8 cellular contexts compared by ENCODE assay signal in the genomic region with DNA sequence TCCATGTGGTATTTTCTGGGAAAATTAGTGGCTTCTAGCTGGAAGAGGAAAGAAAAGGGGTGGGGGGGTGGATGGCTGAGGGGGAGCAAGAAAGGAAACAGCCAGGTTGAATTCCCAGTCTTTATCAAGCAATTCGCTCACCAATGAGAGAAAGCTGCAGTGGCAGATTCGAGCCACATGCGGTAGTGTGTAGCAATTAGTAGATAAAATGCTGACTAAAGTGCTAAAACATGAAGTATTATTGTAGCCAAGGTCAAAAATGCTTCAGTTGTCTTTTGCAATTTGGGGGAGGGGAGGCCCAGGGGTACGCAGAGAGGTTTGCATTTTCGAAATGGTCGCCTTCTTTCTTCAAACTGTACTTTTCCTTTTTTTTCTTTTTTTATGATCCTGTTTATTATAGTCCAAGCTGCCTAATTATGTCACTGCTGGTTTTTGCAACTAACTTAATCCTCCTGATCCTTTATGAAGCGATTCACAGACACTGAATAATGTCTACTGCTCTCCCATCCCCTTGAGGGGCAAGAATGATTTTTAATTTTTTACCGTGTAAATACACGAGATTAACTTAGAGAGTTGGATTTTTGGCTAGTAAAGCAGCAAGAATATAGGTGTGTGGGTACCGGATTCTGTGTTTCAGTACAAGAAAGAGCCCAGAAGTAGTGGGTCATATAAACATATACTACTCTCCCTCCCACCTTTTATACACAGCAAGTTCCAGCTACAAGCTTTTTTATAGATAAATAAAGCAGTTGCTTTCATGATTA. TPM values are rescaled to one million over a fixed set of nuclear protein-coding genes. Genes with fewer than 3 reads are reported as not detected.
DNase-seq lines count a peak whose midpoint lies in the region; ATAC-seq and TF ChIP-seq lines count a peak whose summit lies in the region.

No MANE protein-coding gene starts in this region.

- peaks cover 10% of the 10 kb centered on the region for H3K36me3 Mint-ChIP-seq in activated CD4-positive, alpha-beta memory T cell treated with anti-CD3 and anti-CD28 coated beads, Interleukin-2, amount 10 ng/mL, durations not matched to agents 7 days and 5 days (ENCODE audit: low read depth)
- no peaks in the 10 kb centered on the region for H3K36me3 Mint-ChIP-seq in nephron (ENCODE audit: low read depth)

- no peak for DNase-seq in BJ (ENCODE audit: low read depth)
- DNase-seq in activated CD4-positive, alpha-beta memory T cell treated with anti-CD3 and anti-CD28 coated beads, Interleukin-2, amount 10 ng/mL, durations not matched to agents 7 days and 5 days = peak; percentile 32
- peak; percentile 47 to 77 for DNase-seq in foreskin fibroblast
- no peak for DNase-seq in stimulated activated naive CD4-positive, alpha-beta T cell treated with Interleukin-2 at 50 U/mL for 16 hours (lab: John Stamatoyannopoulos, UW)

- H3K4me3 ChIP-seq in BJ (ENCODE audit: low read depth, low read length) (0 out of 2 replicates have a peak overlapping the region, but pooled peaks have one; percentile 9), HEK293 (ENCODE audit: low read depth, low read length) (no peak overlapping the region), foreskin fibroblast (ENCODE audit: low read depth in 1 of 2, low read length in 2 of 2) (peak overlapping the region; percentile 32 to 34)

- TF ChIP-seq CTCF in BJ (IDR thresholded peaks at IDR 0.05; ENCODE audit: insufficient read depth, low read depth, low read length) (peak; percentile 51), HEK293 (tag by site-specific recombination; IDR thresholded peaks at IDR 0.05) (peak; percentile 20; the same call in 1 of the 2 replicates), foreskin fibroblast (IDR thresholded peaks at IDR 0.05; ENCODE audit: low read depth, low read length) (peak; percentile 16), nephron (IDR thresholded peaks at IDR 0.05; ENCODE audit: unreplicated experiment in 3 of 3) (peak; percentile 42 to 47 (median 44))

- CTCF ChIA-PET in BJ (lab: Yijun Ruan, JAX) (interaction anchor here (0.6 to 3.7 kb wide), 28 partner anchors 9 to 757 kb away, joined by 3 to 14 read pairs (median 4); no protein-coding TSS in a partner anchor), HEK293 (lab: Yijun Ruan, JAX) (interaction anchor here (0.6 to 2.1 kb wide), 13 partner anchors 11 to 1248 kb away, joined by 3 to 12 read pairs (median 3); no protein-coding TSS in a partner anchor)
- CTCF ChIA-PET in activated CD4-positive, alpha-beta memory T cell treated with anti-CD3 and anti-CD28 coated beads, Interleukin-2, amount 10 ng/mL, durations not matched to agents 7 days and 5 days (lab: Charles Lee) = interaction anchor here (0.8 to 7.8 kb wide), 15 partner anchors 9 to 757 kb away, joined by 3 to 81 read pairs (median 7); no protein-coding TSS in a partner anchor

- H3K4me3 Mint-ChIP-seq in activated CD4-positive, alpha-beta memory T cell treated with anti-CD3 and anti-CD28 coated beads, Interleukin-2, amount 10 ng/mL, durations not matched to agents 7 days and 5 days = peak overlapping the region; percentile 68
- H3K4me3 Mint-ChIP-seq in nephron = peak overlapping the region; percentile 93 to 100 (median 96)

- no peaks in the 10 kb centered on the region for H3K9me3 ChIP-seq in HEK293 (ENCODE audit: control insufficient read depth, insufficient read depth, low read depth, low read length)

- H3K4me1 Mint-ChIP-seq in activated CD4-positive, alpha-beta memory T cell treated with anti-CD3 and anti-CD28 coated beads, Interleukin-2, amount 10 ng/mL, durations not matched to agents 7 days and 5 days = peaks cover 29% of the 10 kb centered on the region
- peaks cover 38% of the 10 kb centered on the region for H3K4me1 Mint-ChIP-seq in nephron

- no peaks in the 10 kb centered on the region for H3K9me3 Mint-ChIP-seq in activated CD4-positive, alpha-beta memory T cell treated with anti-CD3 and anti-CD28 coated beads, Interleukin-2, amount 10 ng/mL, durations not matched to agents 7 days and 5 days
- no peaks in the 10 kb centered on the region for H3K9me3 Mint-ChIP-seq in nephron

- ATAC-seq in HG03108 (IDR thresholded peaks at IDR 0.05; ENCODE audit: unreplicated experiment) (no peak), GM18873 (IDR thresholded peaks at IDR 0.05; ENCODE audit: low FRiP score, unreplicated experiment) (no peak)

- no peaks in the 10 kb centered on the region for H3K27me3 ChIP-seq in BJ (ENCODE audit: control insufficient read depth, insufficient read depth, low read length)

- no peaks in the 10 kb centered on the region for H3K36me3 ChIP-seq in BJ (ENCODE audit: control insufficient read depth, insufficient read depth, low read length)
- H3K36me3 ChIP-seq in HEK293 (ENCODE audit: control insufficient read depth in 2 of 2, insufficient read depth in 1 of 2, low read length in 2 of 2) = no peaks in the 10 kb centered on the region

- POLR2A ChIA-PET in BJ (lab: Charles Lee) (no interaction called here), HEK293 (lab: Yijun Ruan, JAX) (interaction anchor here (0.6 kb wide), 2 partner anchors 28 to 171 kb away, joined by 3 read pairs; no protein-coding TSS in a partner anchor)
- POLR2A ChIA-PET in activated CD4-positive, alpha-beta memory T cell treated with anti-CD3 and anti-CD28 coated beads, Interleukin-2, amount 10 ng/mL, durations not matched to agents 7 days and 5 days (lab: Charles Lee) = interaction anchor here (1.1 to 11.5 kb wide), 12 partner anchors 20 to 346 kb away, joined by 4 to 785 read pairs (median 54); no protein-coding TSS in a partner anchor

- H3K27ac Mint-ChIP-seq in activated CD4-positive, alpha-beta memory T cell treated with anti-CD3 and anti-CD28 coated beads, Interleukin-2, amount 10 ng/mL, durations not matched to agents 7 days and 5 days = peak overlapping the region; percentile 98
- peak overlapping the region; percentile 94 to 100 (median 98) for H3K27ac Mint-ChIP-seq in nephron

- H3K27ac ChIP-seq in HEK293 (ENCODE audit: extremely low read depth, low read depth, low read length) = peak overlapping the region; percentile 100

- peaks cover 13% of the 10 kb centered on the region for H3K4me1 ChIP-seq in HEK293 (ENCODE audit: control insufficient read depth, insufficient read depth, low read length)

- no peaks in the 10 kb centered on the region for H3K27me3 Mint-ChIP-seq in activated CD4-positive, alpha-beta memory T cell treated with anti-CD3 and anti-CD28 coated beads, Interleukin-2, amount 10 ng/mL, durations not matched to agents 7 days and 5 days
- peaks cover 5% of the 10 kb centered on the region for H3K27me3 Mint-ChIP-seq in nephron (ENCODE audit: low read depth)

TF ChIP-seq in HEK293, 187 proteins besides CTCF, POLR2A, EP300 and RAD21 (continues in another document):
- TF ChIP-seq, protein P1, sequence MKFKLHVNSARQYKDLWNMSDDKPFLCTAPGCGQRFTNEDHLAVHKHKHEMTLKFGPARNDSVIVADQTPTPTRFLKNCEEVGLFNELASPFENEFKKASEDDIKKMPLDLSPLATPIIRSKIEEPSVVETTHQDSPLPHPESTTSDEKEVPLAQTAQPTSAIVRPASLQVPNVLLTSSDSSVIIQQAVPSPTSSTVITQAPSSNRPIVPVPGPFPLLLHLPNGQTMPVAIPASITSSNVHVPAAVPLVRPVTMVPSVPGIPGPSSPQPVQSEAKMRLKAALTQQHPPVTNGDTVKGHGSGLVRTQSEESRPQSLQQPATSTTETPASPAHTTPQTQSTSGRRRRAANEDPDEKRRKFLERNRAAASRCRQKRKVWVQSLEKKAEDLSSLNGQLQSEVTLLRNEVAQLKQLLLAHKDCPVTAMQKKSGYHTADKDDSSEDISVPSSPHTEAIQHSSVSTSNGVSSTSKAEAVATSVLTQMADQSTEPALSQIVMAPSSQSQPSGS (tag by site-specific recombination; IDR thresholded peaks at IDR 0.05; ENCODE audit: low read depth) = no peak
- TF ChIP-seq ZNF426 (tag by site-specific recombination; IDR thresholded peaks at IDR 0.05) (no peak), MYNN (tag by site-specific recombination; IDR thresholded peaks at IDR 0.05; ENCODE audit: borderline replicate concordance) (0 out of 2 replicates have a peak, but pooled peaks have one; percentile 23), SETDB1 (IDR thresholded peaks at IDR 0.05; ENCODE audit: insufficient read length, low read length) (no peak), ZNF623 (tag by site-specific recombination; IDR thresholded peaks at IDR 0.05) (no peak), ZNF10 (tag by site-specific recombination; IDR thresholded peaks at IDR 0.05) (no peak; the same call in 1 of the 2 replicates), ZNF112 (tag by site-specific recombination; IDR thresholded peaks at IDR 0.05) (no peak), ZNF785 (tag by site-specific recombination; IDR thresholded peaks at IDR 0.05) (no peak), ZNF366 (tag by site-specific recombination; conservative IDR thresholded peaks at IDR 0.05) (peak; percentile 39; the same call in 1 of the 2 replicates), ZNF391 (tag by site-specific recombination; IDR thresholded peaks at IDR 0.05; ENCODE audit: borderline replicate concordance, low read depth) (peak; percentile 23; the same call in 1 of the 2 replicates), BCL11B (tag by site-specific recombination; IDR thresholded peaks at IDR 0.05; ENCODE audit: low read depth) (no peak; the same call in 1 of the 2 replicates), ZNF549 (tag by site-specific recombination; IDR thresholded peaks at IDR 0.05) (no peak)
- TF ChIP-seq, protein P2, sequence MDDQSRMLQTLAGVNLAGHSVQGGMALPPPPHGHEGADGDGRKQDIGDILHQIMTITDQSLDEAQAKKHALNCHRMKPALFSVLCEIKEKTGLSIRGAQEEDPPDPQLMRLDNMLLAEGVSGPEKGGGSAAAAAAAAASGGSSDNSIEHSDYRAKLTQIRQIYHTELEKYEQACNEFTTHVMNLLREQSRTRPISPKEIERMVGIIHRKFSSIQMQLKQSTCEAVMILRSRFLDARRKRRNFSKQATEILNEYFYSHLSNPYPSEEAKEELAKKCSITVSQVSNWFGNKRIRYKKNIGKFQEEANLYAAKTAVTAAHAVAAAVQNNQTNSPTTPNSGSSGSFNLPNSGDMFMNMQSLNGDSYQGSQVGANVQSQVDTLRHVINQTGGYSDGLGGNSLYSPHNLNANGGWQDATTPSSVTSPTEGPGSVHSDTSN (CRISPR knock-in tag; IDR thresholded peaks at IDR 0.05) = no peak
- TF ChIP-seq, protein P3, sequence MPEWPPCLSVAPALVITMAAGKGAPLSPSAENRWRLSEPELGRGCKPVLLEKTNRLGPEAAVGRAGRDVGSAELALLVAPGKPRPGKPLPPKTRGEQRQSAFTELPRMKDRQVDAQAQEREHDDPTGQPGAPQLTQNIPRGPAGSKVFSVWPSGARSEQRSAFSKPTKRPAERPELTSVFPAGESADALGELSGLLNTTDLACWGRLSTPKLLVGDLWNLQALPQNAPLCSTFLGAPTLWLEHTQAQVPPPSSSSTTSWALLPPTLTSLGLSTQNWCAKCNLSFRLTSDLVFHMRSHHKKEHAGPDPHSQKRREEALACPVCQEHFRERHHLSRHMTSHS (tag by site-specific recombination; IDR thresholded peaks at IDR 0.05) = no peak

RNA-seq across cellular contexts. Expression of a gene that starts 3.6 kb away (rescaled TPM):
- 73.8 and 74.5 TPM in 2 replicates for polyA plus RNA-seq in BJ (2011; rRNA removed)
- 175 and 186 TPM in 2 replicates for polyA minus RNA-seq in BJ (2011; rRNA and poly(A)+ RNA removed)
- total RNA-seq in activated CD4-positive, alpha-beta memory T cell treated with anti-CD3 and anti-CD28 coated beads, Interleukin-2, amount 10 ng/mL, durations not matched to agents 7 days and 5 days = 10 to 100 TPM; 71.1 to 73.9 TPM

Comparison
In these comparisons a context has a peak if more than half of its experiments do, and no peak if none do; other contexts are left out.
1. DNase-seq: peak in activated CD4-positive, alpha-beta memory T cell treated with anti-CD3 and anti-CD28 coated beads, Interleukin-2, amount 10 ng/mL, durations not matched to agents 7 days and 5 days (single experiment) and foreskin fibroblast (2 of 2); none in BJ (single experiment) and stimulated activated naive CD4-positive, alpha-beta T cell treated with Interleukin-2 at 50 U/mL for 16 hours (single experiment).
2. Peak in every context shown above with its lines, with median percentiles within 50 percentile points of each other: CTCF ChIP-seq.